ENCODE assay signal across 9 cellular contexts in genomic region chr16:73058221-73058615, GRCh38. TPM values are rescaled to one million over a fixed set of nuclear protein-coding genes. Genes with fewer than 3 reads are reported as not detected.
DNase-seq lines count a peak whose midpoint lies in the region; ATAC-seq and TF ChIP-seq lines count a peak whose summit lies in the region.
"Had no signal": no experiment of that assay in that cellular context is flagged by ENCODE, and none has a peak within 500 bp of the region (broad histone marks: within the 10 kb centered on the region; RNA-seq: fewer than 3 reads in every experiment).

No MANE protein-coding gene starts in this region.

- POLR2A ChIA-PET in activated CD8-positive, alpha-beta T cell treated with anti-CD3 and anti-CD28 coated beads, Interleukin-2, amount 10 ng/mL, durations not matched to agents 7 days and 5 days (lab: Charles Lee): no interaction called here

- peak; percentile 79 for ATAC-seq in GM21390 (IDR thresholded peaks at IDR 0.05; ENCODE audit: unreplicated experiment)
- peak; percentile 76 for ATAC-seq in HG03571 (IDR thresholded peaks at IDR 0.05; ENCODE audit: unreplicated experiment)
- peak; percentile 80 for ATAC-seq in activated CD8-positive, alpha-beta T cell treated with anti-CD3 and anti-CD28 coated beads, Interleukin-2, amount 10 ng/mL, durations not matched to agents 7 days and 5 days
- ATAC-seq in esophagus mucosa: no peak

- intact Hi-C loops in head of caudate nucleus (cut with DNase I): loop anchor here (10.0 kb wide), 1 partner anchor 223 kb away; no protein-coding TSS in a partner anchor

- H3K36me3 Mint-ChIP-seq in activated CD8-positive, alpha-beta T cell treated with anti-CD3 and anti-CD28 coated beads, Interleukin-2, amount 10 ng/mL, durations not matched to agents 7 days and 5 days (ENCODE audit: low read depth): no peaks in the 10 kb centered on the region

- H3K4me1 Mint-ChIP-seq in activated CD8-positive, alpha-beta T cell treated with anti-CD3 and anti-CD28 coated beads, Interleukin-2, amount 10 ng/mL, durations not matched to agents 7 days and 5 days (ENCODE audit: low read depth): peaks cover 32% of the 10 kb centered on the region

- H3K9me3 Mint-ChIP-seq in activated CD8-positive, alpha-beta T cell treated with anti-CD3 and anti-CD28 coated beads, Interleukin-2, amount 10 ng/mL, durations not matched to agents 7 days and 5 days (ENCODE audit: insufficient read depth): no peaks in the 10 kb centered on the region
- H3K9me3 Mint-ChIP-seq: CD4-positive, alpha-beta T cell had no signal

- no peak for TF ChIP-seq CTCF in retinal pigment epithelial cell (conservative IDR thresholded peaks at IDR 0.05; ENCODE audit: low read depth, low read length)

- peaks cover 64% of the 10 kb centered on the region for H3K27me3 Mint-ChIP-seq in activated CD8-positive, alpha-beta T cell treated with anti-CD3 and anti-CD28 coated beads, Interleukin-2, amount 10 ng/mL, durations not matched to agents 7 days and 5 days (ENCODE audit: low read depth)

- H3K4me3 ChIP-seq in retinal pigment epithelial cell (ENCODE audit: low read length): peak overlapping the region; percentile 29

- DNase-seq in NCI-H1105 (lab: John Stamatoyannopoulos, UW) (peak; percentile 32), NCI-H1105 treated with DMSO at 0.1 percent for 48 hours (lab: John Stamatoyannopoulos, UW) (no peak), head of caudate nucleus (peak in 24 of 42 donors; percentile 24 to 78 (median 56)), retinal pigment epithelial cell (ENCODE audit: low read depth) (no peak)
- DNase-seq in activated CD8-positive, alpha-beta T cell treated with anti-CD3 and anti-CD28 coated beads, Interleukin-2, amount 10 ng/mL, durations not matched to agents 7 days and 5 days: peak; percentile 43

- peak overlapping the region; percentile 46 for H3K4me3 Mint-ChIP-seq in activated CD8-positive, alpha-beta T cell treated with anti-CD3 and anti-CD28 coated beads, Interleukin-2, amount 10 ng/mL, durations not matched to agents 7 days and 5 days

- H3K27ac Mint-ChIP-seq in activated CD8-positive, alpha-beta T cell treated with anti-CD3 and anti-CD28 coated beads, Interleukin-2, amount 10 ng/mL, durations not matched to agents 7 days and 5 days: no peak overlapping the region
- H3K27ac Mint-ChIP-seq: CD4-positive, alpha-beta T cell had no signal

- CTCF ChIA-PET in activated CD8-positive, alpha-beta T cell treated with anti-CD3 and anti-CD28 coated beads, Interleukin-2, amount 10 ng/mL, durations not matched to agents 7 days and 5 days (lab: Charles Lee): no interaction called here

RNA-seq across cellular contexts. Expression of gene ZFHX3, which starts 10.3 kb away (rescaled TPM):
- 1 to 10 TPM; 2.5 to 2.9 TPM for total RNA-seq in activated CD8-positive, alpha-beta T cell treated with anti-CD3 and anti-CD28 coated beads, Interleukin-2, amount 10 ng/mL, durations not matched to agents 7 days and 5 days
- 3.9 TPM for total RNA-seq in esophagus mucosa

Comparison
In these comparisons a context has a peak if more than half of its experiments do, and no peak if none do; other contexts are left out.
1. DNase-seq: peak in NCI-H1105 (single experiment), activated CD8-positive, alpha-beta T cell treated with anti-CD3 and anti-CD28 coated beads, Interleukin-2, amount 10 ng/mL, durations not matched to agents 7 days and 5 days (single experiment) and head of caudate nucleus (24 of 42); none in NCI-H1105 treated with DMSO at 0.1 percent for 48 hours (single experiment) and retinal pigment epithelial cell (single experiment).